ENCODE assay signal across 9 cellular contexts in genomic region chr2:208466133-208466919, GRCh38. TPM values are rescaled to one million over a fixed set of nuclear protein-coding genes. Genes with fewer than 3 reads are reported as not detected.
DNase-seq lines count a peak whose midpoint lies in the region; TF ChIP-seq lines count a peak whose summit lies in the region.
"Had no signal": no experiment of that assay in that cellular context is flagged by ENCODE, and none has a peak within 500 bp of the region (broad histone marks: within the 10 kb centered on the region; RNA-seq: fewer than 3 reads in every experiment).

No MANE protein-coding gene starts in this region.

- H3K79me2 ChIP-seq in GM23248 (ENCODE audit: insufficient read depth) = no peaks in the 10 kb centered on the region

- H3K9me2 ChIP-seq in GM23248 (ENCODE audit: insufficient read depth) = no peaks in the 10 kb centered on the region

- H3K36me3 ChIP-seq in GM23248 (ENCODE audit: low read depth) = no peaks in the 10 kb centered on the region
- H3K36me3 ChIP-seq in CD8-positive, alpha-beta memory T cell (ENCODE audit: insufficient read depth, low read length) = no peaks in the 10 kb centered on the region

- DNase-seq in activated naive CD4-positive, alpha-beta T cell treated with anti-CD3 and anti-CD28 coated beads for 36 hours = peak; percentile 36
- DNase-seq in activated naive CD4-positive, alpha-beta T cell treated with Interleukin-2 at 50 U/mL for 16 hours = no peak
- DNase-seq in GM23248 (peak; percentile 45), KG1 (lab: John Stamatoyannopoulos, UW) (peak; percentile 9), NOMO-1 (lab: John Stamatoyannopoulos, UW; ENCODE audit: unreplicated experiment in 2 of 2) (peak; percentile 50 to 78), dorsolateral prefrontal cortex (no peak), occipital lobe (lab: John Stamatoyannopoulos, UW) (peak; percentile 2)
- DNase-seq in CD8-positive, alpha-beta memory T cell = no peak

- no peak overlapping the region for H3K4me3 Mint-ChIP-seq in activated naive CD4-positive, alpha-beta T cell treated with anti-CD3 and anti-CD28 coated beads for 36 hours
- H3K4me3 Mint-ChIP-seq in CD8-positive, alpha-beta memory T cell = no peak overlapping the region
- H3K4me3 Mint-ChIP-seq: central memory CD8-positive, alpha-beta T cell had no signal

- CTCF ChIA-PET in activated naive CD4-positive, alpha-beta T cell treated with anti-CD3 and anti-CD28 coated beads for 36 hours (lab: Charles Lee) = interaction anchor here (0.7 to 1.3 kb wide), 3 partner anchors 9 to 1310 kb away, joined by 3 to 4 read pairs (median 3); no protein-coding TSS in a partner anchor
- CTCF ChIA-PET in CD8-positive, alpha-beta memory T cell (lab: Charles Lee) = no interaction called here

- H3K27me3 Mint-ChIP-seq in activated naive CD4-positive, alpha-beta T cell treated with anti-CD3 and anti-CD28 coated beads for 36 hours (ENCODE audit: low read depth) = peaks cover 2% of the 10 kb centered on the region
- no peaks in the 10 kb centered on the region for H3K27me3 Mint-ChIP-seq in CD8-positive, alpha-beta memory T cell

- H4K20me1 ChIP-seq in GM23248 (ENCODE audit: insufficient read depth) = no peaks in the 10 kb centered on the region

- H3K27me3 ChIP-seq in GM23248 (replicated peaks; ENCODE audit: insufficient read depth) = no peaks in the 10 kb centered on the region
- no peaks in the 10 kb centered on the region for H3K27me3 ChIP-seq in dorsolateral prefrontal cortex
- no peaks in the 10 kb centered on the region for H3K27me3 ChIP-seq in CD8-positive, alpha-beta memory T cell (ENCODE audit: insufficient read depth, low read length, poor library complexity, severe bottlenecking)

- no peak overlapping the region for H3K4me2 ChIP-seq in GM23248 (ENCODE audit: unreplicated experiment)

- no peak overlapping the region for H3K4me3 ChIP-seq in GM23248
- H3K4me3 ChIP-seq in dorsolateral prefrontal cortex = no peak overlapping the region
- no peak overlapping the region for H3K4me3 ChIP-seq in CD8-positive, alpha-beta memory T cell (ENCODE audit: low read length)

- no peaks in the 10 kb centered on the region for H3F3A ChIP-seq in GM23248 (ENCODE audit: insufficient read depth)

- POLR2A ChIA-PET in CD8-positive, alpha-beta memory T cell (lab: Charles Lee) = no interaction called here

- no peaks in the 10 kb centered on the region for H3K9me3 Mint-ChIP-seq in activated naive CD4-positive, alpha-beta T cell treated with anti-CD3 and anti-CD28 coated beads for 36 hours
- peaks cover 0 to 4% (median 0%) of the 10 kb centered on the region in 5 donors for H3K9me3 Mint-ChIP-seq in CD8-positive, alpha-beta memory T cell
- H3K9me3 Mint-ChIP-seq: central memory CD8-positive, alpha-beta T cell had no signal

- in situ Hi-C loops in GM23248 (cut with MboI) = no loop called here

- H3K4me1 Mint-ChIP-seq in activated naive CD4-positive, alpha-beta T cell treated with anti-CD3 and anti-CD28 coated beads for 36 hours (ENCODE audit: low read depth) = no peaks in the 10 kb centered on the region
- no peaks in the 10 kb centered on the region for H3K4me1 Mint-ChIP-seq in CD8-positive, alpha-beta memory T cell
- H3K4me1 Mint-ChIP-seq: central memory CD8-positive, alpha-beta T cell had no signal

- no peak overlapping the region for H2AFZ ChIP-seq in GM23248

- peak; percentile 28 to 71 (median 53) for TF ChIP-seq CTCF in dorsolateral prefrontal cortex (IDR thresholded peaks at IDR 0.05 in 54 of 56, conservative IDR thresholded peaks at IDR 0.05 in 2 of 56; ENCODE audit: low read depth in 1 of 56, partially characterized antibody in 56 of 56)

- no peaks in the 10 kb centered on the region for H3K36me3 Mint-ChIP-seq in activated naive CD4-positive, alpha-beta T cell treated with anti-CD3 and anti-CD28 coated beads for 36 hours (ENCODE audit: low read depth)
- no peaks in the 10 kb centered on the region for H3K36me3 Mint-ChIP-seq in CD8-positive, alpha-beta memory T cell

- no peaks in the 10 kb centered on the region for H3K4me1 ChIP-seq in GM23248 (ENCODE audit: insufficient read depth)
- H3K4me1 ChIP-seq in CD8-positive, alpha-beta memory T cell (ENCODE audit: insufficient read depth, low read length) = no peaks in the 10 kb centered on the region

- H3K27ac Mint-ChIP-seq in activated naive CD4-positive, alpha-beta T cell treated with anti-CD3 and anti-CD28 coated beads for 36 hours = no peak overlapping the region
- no peak overlapping the region for H3K27ac Mint-ChIP-seq in CD8-positive, alpha-beta memory T cell

- no peak overlapping the region for H3K9ac ChIP-seq in GM23248

- intact Hi-C loops in activated naive CD4-positive, alpha-beta T cell treated with anti-CD3 and anti-CD28 coated beads for 36 hours (cut with micrococcal nuclease) = loop anchor here (2.0 to 10.0 kb wide), 4 partner anchors 851 to 1731 kb away; no protein-coding TSS in a partner anchor
- intact Hi-C loops in dorsolateral prefrontal cortex (cut with DNase I) = no loop called here

- WGBS in GM23248 (ENCODE audit: low coverage in 1 of 2, low lambda C conversion rate in 2 of 2, missing lambda C conversion rate in 2 of 2), 2 experiments = 23 to 24% methylated on average over 7 of the region's 7 CpGs

- no peaks in the 10 kb centered on the region for H3K9me3 ChIP-seq in GM23248 (ENCODE audit: low read depth)
- H3K9me3 ChIP-seq in CD8-positive, alpha-beta memory T cell (ENCODE audit: low read length) = no peaks in the 10 kb centered on the region

- H3K27ac ChIP-seq in GM23248 (no peak overlapping the region), dorsolateral prefrontal cortex (no peak overlapping the region)
- H3K27ac ChIP-seq in CD8-positive, alpha-beta memory T cell (ENCODE audit: low read depth, low read length) = no peak overlapping the region

RNA-seq across cellular contexts. Expression of gene PTH2R, which starts 59.7 kb away (rescaled TPM):
- total RNA-seq in activated naive CD4-positive, alpha-beta T cell treated with anti-CD3 and anti-CD28 coated beads for 36 hours = not detected
- not detected in 2 replicates for total RNA-seq in GM23248 (2014; rRNA removed; shearing (Covaris generic))
- polyA plus RNA-seq in GM23248 (2016; fragmentation: Nextera tagmentation; extraction: Ambion mirVana) = not detected in 2 replicates
- 10 to 100 TPM in 44 of 120 experiments, 1 to 10 TPM in 76; 2.0 to 17.0 (median 9.4) TPM for total RNA-seq in dorsolateral prefrontal cortex
- 1.4 TPM for total RNA-seq in occipital lobe
- total RNA-seq in CD8-positive, alpha-beta memory T cell = not detected
- not detected for polyA plus RNA-seq in CD8-positive, alpha-beta memory T cell

Comparison
In these comparisons a context has a peak if more than half of its experiments do, and no peak if none do; other contexts are left out.
1. DNase-seq: peak in activated naive CD4-positive, alpha-beta T cell treated with anti-CD3 and anti-CD28 coated beads for 36 hours (single experiment), GM23248 (single experiment), KG1 (single experiment), NOMO-1 (2 of 2) and occipital lobe (single experiment); none in activated naive CD4-positive, alpha-beta T cell treated with Interleukin-2 at 50 U/mL for 16 hours (single experiment), dorsolateral prefrontal cortex (0 of 10) and CD8-positive, alpha-beta memory T cell (0 of 5).